Comparison of ENCODE assay signal across 8 cellular contexts in genomic region chr11:123740787-123741158, GRCh38. TPM values are rescaled to one million over a fixed set of nuclear protein-coding genes. Genes with fewer than 3 reads are reported as not detected.
A peak's percentile ranks its signal among the peaks of the same experiment; 100 is the strongest.
DNase-seq lines count a peak whose midpoint lies in the region; ATAC-seq and TF ChIP-seq lines count a peak whose summit lies in the region.

No MANE protein-coding gene starts in this region.

- DNase-seq in AG04450 (ENCODE audit: low read depth, low spot score) (no peak), endothelial cell (ENCODE audit: low spot score) (no peak), neural crest cell (ENCODE audit: low read depth, low spot score) (no peak), NCI-H2107 (lab: John Stamatoyannopoulos, UW) (no peak), dedifferentiated amniotic fluid mesenchymal stem cell (ENCODE audit: extremely low spot score) (no peak)
- no peak for DNase-seq in activated CD8-positive, alpha-beta memory T cell treated with anti-CD3 and anti-CD28 coated beads, Interleukin-2, amount 50 U/mL, for 48 hours

- CTCF ChIA-PET in AG04450 (lab: Charles Lee), result no interaction called here

- H3K27me3 Mint-ChIP-seq in endothelial cell (ENCODE audit: unreplicated experiment) (peaks cover 2% of the 10 kb centered on the region), neural crest cell (ENCODE audit: low read depth) (peaks cover 2% of the 10 kb centered on the region)

- POLR2A ChIA-PET in AG04450 (lab: Yijun Ruan, JAX), result no interaction called here

- H3K36me3 Mint-ChIP-seq in endothelial cell (ENCODE audit: low read depth, unreplicated experiment) (peaks cover 26% of the 10 kb centered on the region), neural crest cell (ENCODE audit: low read depth) (peaks cover 28% of the 10 kb centered on the region)

- H3K9ac ChIP-seq in OCI-LY3 (ENCODE audit: low read length), result peak overlapping the region; percentile 93

- no peaks in the 10 kb centered on the region for H3K27me3 ChIP-seq in AG04450 (ENCODE audit: control insufficient read depth, insufficient read depth, low read length)
- H3K27me3 ChIP-seq in OCI-LY3 (ENCODE audit: low read depth, low read length), result no peaks in the 10 kb centered on the region

- no peaks in the 10 kb centered on the region for H3K9me3 Mint-ChIP-seq in endothelial cell (ENCODE audit: unreplicated experiment)
- H3K9me3 Mint-ChIP-seq in neural crest cell, result no peaks in the 10 kb centered on the region

- H3K4me2 ChIP-seq in OCI-LY3 (ENCODE audit: low read length), result peak overlapping the region; percentile 99

- H3K4me1 Mint-ChIP-seq in endothelial cell (ENCODE audit: unreplicated experiment) (peaks cover 22% of the 10 kb centered on the region), neural crest cell (peaks cover 31% of the 10 kb centered on the region)

- H3K79me2 ChIP-seq in OCI-LY3 (ENCODE audit: low read length), result peaks cover 56% of the 10 kb centered on the region

- peak; percentile 1 for ATAC-seq in GM19395 (IDR thresholded peaks at IDR 0.05; ENCODE audit: unreplicated experiment)

- TF ChIP-seq CTCF in AG04450 (IDR thresholded peaks at IDR 0.05; ENCODE audit: low read depth, low read length), result no peak
- no peak for TF ChIP-seq CTCF in OCI-LY3 (IDR thresholded peaks at IDR 0.05; ENCODE audit: low read depth, low read length)
- no peak for TF ChIP-seq CTCF in endothelial cell (IDR thresholded peaks at IDR 0.05; ENCODE audit: unreplicated experiment)
- TF ChIP-seq CTCF in neural crest cell (conservative IDR thresholded peaks at IDR 0.05), result no peak

- H4K20me1 ChIP-seq in OCI-LY3 (ENCODE audit: insufficient read depth, low read length), result peaks cover 2% of the 10 kb centered on the region; the same call in 1 of the 2 replicates

- H3K4me1 ChIP-seq in OCI-LY3 (ENCODE audit: low read length), result peaks cover 16% of the 10 kb centered on the region

- no peak overlapping the region for H3K27ac ChIP-seq in AG04450 (ENCODE audit: low read depth, low read length)
- peak overlapping the region; percentile 33 for H3K27ac ChIP-seq in OCI-LY3 (ENCODE audit: low read length)

- H3K27ac Mint-ChIP-seq in endothelial cell (ENCODE audit: unreplicated experiment) (peak overlapping the region; percentile 96), neural crest cell (ENCODE audit: unreplicated experiment) (peak overlapping the region; percentile 90)

- peaks cover 38% of the 10 kb centered on the region for H3K36me3 ChIP-seq in OCI-LY3 (replicated peaks; ENCODE audit: low read depth, low read length)

- H3K9me3 ChIP-seq in AG04450 (ENCODE audit: control insufficient read depth, insufficient read depth, low read length) (no peaks in the 10 kb centered on the region), OCI-LY3 (ENCODE audit: insufficient read depth, low read length) (no peaks in the 10 kb centered on the region)

- 0 out of 2 replicates have a peak overlapping the region, but pooled peaks have one; percentile 44 for H2AFZ ChIP-seq in OCI-LY3 (ENCODE audit: low read depth, low read length)

- H3K4me3 Mint-ChIP-seq in endothelial cell (ENCODE audit: unreplicated experiment) (peak overlapping the region; percentile 99), neural crest cell (peak overlapping the region; percentile 89)

- H3K4me3 ChIP-seq in AG04450 (ENCODE audit: low read depth, low read length), result peak overlapping the region; percentile 85
- peak overlapping the region; percentile 79 for H3K4me3 ChIP-seq in OCI-LY3 (ENCODE audit: low read length)

RNA-seq across cellular contexts. Expression of gene ZNF202, which starts 0.7 kb away (rescaled TPM):
- 8.0 and 10.0 TPM in 2 replicates for polyA plus RNA-seq in AG04450 (2011; rRNA removed)
- 9.7 and 10.8 TPM in 2 replicates for polyA minus RNA-seq in AG04450 (2011; rRNA and poly(A)+ RNA removed)
- 13.8 TPM for total RNA-seq in endothelial cell (ENCODE audit: unreplicated experiment)
- 22.8 and 25.1 TPM in 2 replicates for total RNA-seq in neural crest cell

RNA-seq across cellular contexts. Expression of gene OR6X1, which starts 13.5 kb away (rescaled TPM):
- not detected in 2 replicates for polyA plus RNA-seq in AG04450 (2011; rRNA removed)
- not detected in 2 replicates for polyA minus RNA-seq in AG04450 (2011; rRNA and poly(A)+ RNA removed)
- not detected for total RNA-seq in endothelial cell (ENCODE audit: unreplicated experiment)
- not detected in 2 replicates for total RNA-seq in neural crest cell
